26 cellular contexts compared by ENCODE assay signal in the genomic region with DNA sequence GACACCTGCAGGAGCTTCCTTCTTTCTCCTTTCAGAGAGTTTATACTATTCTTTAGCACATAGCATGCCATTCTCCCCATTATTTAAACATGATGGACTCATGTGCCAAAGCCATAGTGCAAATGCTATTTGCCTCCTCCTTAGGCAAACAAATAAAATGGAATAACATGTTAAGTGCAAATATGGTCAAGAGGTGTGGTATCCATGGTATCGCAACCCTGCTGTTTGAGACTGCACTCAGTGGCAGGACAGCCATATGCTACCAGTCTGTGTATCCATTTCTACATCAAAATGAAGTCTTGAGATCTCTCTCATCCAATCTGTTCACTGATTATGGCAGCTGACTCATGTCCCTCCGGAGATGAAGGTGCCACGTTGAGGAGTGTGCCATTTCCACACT. TPM values are rescaled to one million over a fixed set of nuclear protein-coding genes. Genes with fewer than 3 reads are reported as not detected.
DNase-seq lines count a peak whose midpoint lies in the region; TF ChIP-seq lines count a peak whose summit lies in the region.
"Had no signal": no experiment of that assay in that cellular context is flagged by ENCODE, and none has a peak within 500 bp of the region (broad histone marks: within the 10 kb centered on the region; RNA-seq: fewer than 3 reads in every experiment).

No MANE protein-coding gene starts in this region.

- H3K9me3 ChIP-seq in hepatocyte (ENCODE audit: low read depth) (no peaks in the 10 kb centered on the region), thyroid gland (no peaks in the 10 kb centered on the region)
- H3K9me3 ChIP-seq: A549, BLaER1, vagina had no signal

- H3K4me3 ChIP-seq in hepatocyte = no peak overlapping the region
- H3K4me3 ChIP-seq in thyroid gland (replicated peaks in 1 of 3) = no peak overlapping the region
- H3K4me3 ChIP-seq: A549, BLaER1, vagina had no signal

- TF ChIP-seq POLR2A in thyroid gland (IDR thresholded peaks at IDR 0.05) = no peak

- H3K79me2 ChIP-seq in hepatocyte = no peaks in the 10 kb centered on the region

- H3K36me3 ChIP-seq in hepatocyte (replicated peaks; ENCODE audit: insufficient read depth, low read depth) (no peaks in the 10 kb centered on the region), thyroid gland (no peaks in the 10 kb centered on the region)
- H3K36me3 ChIP-seq: BLaER1, vagina had no signal

- H3K27me3 Mint-ChIP-seq in mesothelial cell of epicardium (ENCODE audit: low read depth) = peaks cover 85% of the 10 kb centered on the region

- H3K9me2 ChIP-seq in hepatocyte (replicated peaks; ENCODE audit: insufficient read depth) = no peaks in the 10 kb centered on the region

- no peaks in the 10 kb centered on the region for H3K4me1 Mint-ChIP-seq in mesothelial cell of epicardium
- H3K4me1 Mint-ChIP-seq: memory B cell, natural killer cell had no signal

- no peak overlapping the region for H3K27ac Mint-ChIP-seq in mesothelial cell of epicardium
- H3K27ac Mint-ChIP-seq: memory B cell, natural killer cell had no signal

- H3K36me3 Mint-ChIP-seq in mesothelial cell of epicardium = no peaks in the 10 kb centered on the region
- H3K36me3 Mint-ChIP-seq: memory B cell, natural killer cell had no signal

- TF ChIP-seq CTCF in hepatocyte (IDR thresholded peaks at IDR 0.05; ENCODE audit: poor library complexity) (no peak), thyroid gland (IDR thresholded peaks at IDR 0.05) (no peak), mesothelial cell of epicardium (IDR thresholded peaks at IDR 0.05; ENCODE audit: unreplicated experiment) (no peak)

- H3K27me3 ChIP-seq in hepatocyte (no peaks in the 10 kb centered on the region), thyroid gland (no peaks in the 10 kb centered on the region)
- H3K27me3 ChIP-seq: BLaER1, vagina had no signal

- peak; percentile 68 for DNase-seq in COLO668 (lab: John Stamatoyannopoulos, UW; ENCODE audit: unreplicated experiment)
- peak; percentile 28 for DNase-seq in LoVo (ENCODE audit: low spot score)
- peak; percentile 72 for DNase-seq in NCI-H345 (lab: John Stamatoyannopoulos, UW)
- DNase-seq in hepatocyte (ENCODE audit: low spot score) = peak; percentile 18
- no peak for DNase-seq in thyroid gland
- no peak for DNase-seq in NCI-H1436 (lab: John Stamatoyannopoulos, UW)
- DNase-seq in activated T-cell treated with anti-CD3 and anti-CD28 coated beads, Interleukin-2, amount 50 U/mL, for 1 hour = no peak
- DNase-seq in mesothelial cell of epicardium (ENCODE audit: low spot score in 2 of 2, unreplicated experiment in 2 of 2) = no peak
- DNase-seq: activated CD4-positive, alpha-beta T cell treated with anti-CD3 and anti-CD28 coated beads, Interleukin-2, amount 50 U/mL, for 4 hours; activated gamma-delta T cell treated with Interleukin-2 at 50 U/mL for 16 hours; foreskin keratinocyte; hippocampal formation; natural killer cell; NCI-H2227 treated with DMSO at 0.1 percent for 48 hours; Right ventricle myocardium superior; stimulated activated CD4-positive, alpha-beta T cell treated with anti-CD3 and anti-CD28 coated beads, Interleukin-2, amount 100 ng/mL, for 48 hours had no signal

- H3K27ac ChIP-seq in hepatocyte (peak overlapping the region; percentile 82), thyroid gland (no peak overlapping the region)
- H3K27ac ChIP-seq: A549, BLaER1, foreskin keratinocyte, vagina had no signal

- H3K4me2 ChIP-seq in hepatocyte = no peak overlapping the region
- H3K4me2 ChIP-seq: A549, BLaER1 had no signal

- intact Hi-C loops in thyroid gland (cut with DNase I) = no loop called here

- no peaks in the 10 kb centered on the region for H3K9me3 Mint-ChIP-seq in mesothelial cell of epicardium
- H3K9me3 Mint-ChIP-seq: memory B cell, natural killer cell had no signal

- WGBS in hepatocyte (ENCODE audit: low lambda C conversion rate, missing lambda C conversion rate) = 70% methylated on average over 3 of the region's 3 CpGs
- WGBS in thyroid gland, 2 donors = 84 to 89% methylated on average over 3 of the region's 3 CpGs

- H4K20me1 ChIP-seq in hepatocyte (ENCODE audit: insufficient read depth, poor library complexity, severe bottlenecking) = no peaks in the 10 kb centered on the region
- H4K20me1 ChIP-seq: BLaER1 had no signal

- no peak overlapping the region for H2AFZ ChIP-seq in hepatocyte

- peaks cover 23% of the 10 kb centered on the region for H3K4me1 ChIP-seq in hepatocyte (ENCODE audit: insufficient read depth)
- no peaks in the 10 kb centered on the region for H3K4me1 ChIP-seq in thyroid gland
- H3K4me1 ChIP-seq: A549, BLaER1, foreskin keratinocyte, vagina had no signal

- no peak overlapping the region for H3K4me3 Mint-ChIP-seq in mesothelial cell of epicardium
- H3K4me3 Mint-ChIP-seq: memory B cell, natural killer cell had no signal

RNA-seq across cellular contexts. Expression of gene HEPACAM2, which starts 22.8 kb away (rescaled TPM):
- total RNA-seq in hepatocyte = 15.7 and 19.8 TPM in 2 replicates
- 14.0 and 15.0 TPM in 2 replicates for polyA plus RNA-seq in hepatocyte
- total RNA-seq in thyroid gland = under 1 TPM in 2 of 4 donors, not detected in 2; 0.13 to 0.22 TPM
- total RNA-seq in mesothelial cell of epicardium = not detected in 3 replicates
- total RNA-seq: cardiac septum; epithelial cell of proximal tubule; foreskin keratinocyte; MCF 10A; natural killer cell; Right ventricle myocardium superior; skeletal muscle tissue; T-helper 1 cell treated with Interleukin-12 subunit alpha and Interleukin-12 subunit beta and Interleukin-4 antibody, amounts not matched to agents 30 ng/mL and 1 ng/mL, for 36 hours; vagina had no signal
- polyA plus RNA-seq: foreskin keratinocyte, keratinocyte had no signal

RNA-seq across cellular contexts. Expression of gene VPS50, which starts 28.7 kb away (rescaled TPM):
- total RNA-seq in hepatocyte (32.5 and 32.7 TPM in 2 replicates), thyroid gland (10 to 100 TPM; 27.4 to 41.1 (median 36.0) TPM), mesothelial cell of epicardium (22.3 to 29.6 TPM (median 26.8 TPM) in 3 replicates)
- 10.4 and 10.5 TPM in 2 replicates for polyA plus RNA-seq in hepatocyte

RNA-seq across cellular contexts. Expression of gene SAMD9L, which starts 55.3 kb away (rescaled TPM):
- 1.5 and 4.5 TPM in 2 replicates for total RNA-seq in hepatocyte
- polyA plus RNA-seq in hepatocyte = 1.5 and 3.4 TPM in 2 replicates
- total RNA-seq in thyroid gland = 10 to 100 TPM in 2 of 4 donors, 1 to 10 TPM in 2; 8.1 to 17.4 (median 10.7) TPM
- total RNA-seq in mesothelial cell of epicardium = 1.2 to 2.1 TPM (median 1.6 TPM) in 3 replicates

Comparison
In these comparisons a context has a peak if more than half of its experiments do, and no peak if none do; other contexts are left out.
1. DNase-seq: peak in COLO668 (single experiment), LoVo (single experiment), NCI-H345 (single experiment) and hepatocyte (single experiment); none in thyroid gland (0 of 2), NCI-H1436 (single experiment), activated T-cell treated with anti-CD3 and anti-CD28 coated beads, Interleukin-2, amount 50 U/mL, for 1 hour (single experiment) and mesothelial cell of epicardium (0 of 2).
2. RNA of gene HEPACAM2, which starts 22.8 kb away (total RNA-seq): 15.7 to 19.8 TPM in hepatocyte; 0.13 to 0.22 TPM in thyroid gland and not detected in mesothelial cell of epicardium; every median in the first group is over 10 times any median in the second.